In the genomic region with DNA sequence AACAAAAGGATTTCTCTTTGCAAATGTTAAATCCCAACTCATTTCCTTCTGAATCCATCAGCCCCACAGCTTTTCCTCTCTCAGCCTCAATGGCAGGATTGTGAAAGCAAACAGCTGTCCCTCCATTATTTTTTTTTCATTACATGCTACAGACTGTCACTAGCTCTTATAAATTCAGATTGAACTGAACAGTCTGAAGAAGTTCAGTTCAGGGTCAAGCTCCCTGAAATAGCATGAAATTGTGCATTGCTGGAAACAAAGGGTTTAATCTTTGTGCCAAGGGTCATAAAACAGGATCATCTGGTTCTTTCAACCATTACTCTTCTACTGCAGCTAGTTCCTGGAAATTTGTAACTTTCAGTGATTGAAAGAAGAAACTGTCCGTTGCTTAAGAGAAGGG, we compare ENCODE assay signal across 21 cellular contexts.
A peak's percentile ranks its signal among the peaks of the same experiment; 100 is the strongest.
DNase-seq lines count a peak whose midpoint lies in the region; FAIRE-seq and TF ChIP-seq lines count a peak whose summit lies in the region.
"Had no signal": no experiment of that assay in that cellular context is flagged by ENCODE, and none has a peak within 500 bp of the region (broad histone marks: within the 10 kb centered on the region; RNA-seq: fewer than 3 reads in every experiment).

No MANE protein-coding gene starts in this region.

- peak overlapping the region; percentile 66 for H3K4me3 Mint-ChIP-seq in nephron progenitor cell
- H3K4me3 Mint-ChIP-seq: activated CD8-positive, alpha-beta T cell treated with anti-CD3 and anti-CD28 coated beads, Interleukin-2, amount 10 ng/mL, durations not matched to agents 7 days and 5 days; activated T-helper 1 cell treated with anti-CD3 and anti-CD28 coated beads, Interleukin-12 subunit alpha, Interleukin-12 subunit beta, Interleukin-2, Interleukin-4 antibody, amounts not matched to agents 30 ng/mL and 10 ng/mL and 1 ng/mL, durations not matched to agents 14 hours and 24 hours and 36 hours; central memory CD8-positive, alpha-beta T cell; naive B cell; stimulated activated naive CD8-positive, alpha-beta T cell treated with anti-CD3 and anti-CD28 coated beads, Interleukin-15, Interleukin-2, amounts not matched to agents 100 ng/mL and 50 ng/mL, for 24 hours had no signal

- H3K27ac Mint-ChIP-seq in nephron progenitor cell = peak overlapping the region; percentile 96
- H3K27ac Mint-ChIP-seq: activated CD8-positive, alpha-beta T cell treated with anti-CD3 and anti-CD28 coated beads, Interleukin-2, amount 10 ng/mL, durations not matched to agents 7 days and 5 days; activated T-helper 1 cell treated with anti-CD3 and anti-CD28 coated beads, Interleukin-12 subunit alpha, Interleukin-12 subunit beta, Interleukin-2, Interleukin-4 antibody, amounts not matched to agents 30 ng/mL and 10 ng/mL and 1 ng/mL, durations not matched to agents 14 hours and 24 hours and 36 hours; naive B cell; stimulated activated naive CD8-positive, alpha-beta T cell treated with anti-CD3 and anti-CD28 coated beads, Interleukin-15, Interleukin-2, amounts not matched to agents 100 ng/mL and 50 ng/mL, for 24 hours had no signal

- H3K27me3 Mint-ChIP-seq in nephron progenitor cell (ENCODE audit: low read depth, poor library complexity) = peaks cover 4% of the 10 kb centered on the region
- H3K27me3 Mint-ChIP-seq: central memory CD8-positive, alpha-beta T cell; naive B cell; stimulated activated naive CD8-positive, alpha-beta T cell treated with anti-CD3 and anti-CD28 coated beads, Interleukin-15, Interleukin-2, amounts not matched to agents 100 ng/mL and 50 ng/mL, for 24 hours had no signal

- no peak overlapping the region for H3K27ac ChIP-seq in Peyer's patch
- no peak overlapping the region for H3K27ac ChIP-seq in mammary epithelial cell (ENCODE audit: insufficient read depth, low read depth, low read length)
- H3K27ac ChIP-seq: psoas muscle had no signal

- H3K9me3 ChIP-seq in Peyer's patch = no peaks in the 10 kb centered on the region
- H3K9me3 ChIP-seq in mammary epithelial cell (replicated peaks; ENCODE audit: insufficient read depth, low read length) = no peaks in the 10 kb centered on the region
- H3K9me3 ChIP-seq: psoas muscle had no signal

- FAIRE-seq in endometrium (lab: Jason Lieb, UNC) = peak; percentile 90
- FAIRE-seq: GM12892 had no signal

- BruUV-seq in mammary epithelial cell (replicated peaks; lab: Mats Ljungman, UMichigan) = no TSS peak

- no peak for TF ChIP-seq CTCF in nephron progenitor cell (IDR thresholded peaks at IDR 0.05)
- no peak for TF ChIP-seq CTCF in Peyer's patch (IDR thresholded peaks at IDR 0.05)
- no peak for TF ChIP-seq CTCF in mammary epithelial cell (conservative IDR thresholded peaks at IDR 0.05 in 1 of 2, IDR thresholded peaks at IDR 0.05 in 1 of 2; ENCODE audit: extremely low read depth in 1 of 2, insufficient read depth in 1 of 2, low read depth in 1 of 2, low read length in 2 of 2)

- H3K9me3 Mint-ChIP-seq in nephron progenitor cell = peaks cover 5% of the 10 kb centered on the region
- H3K9me3 Mint-ChIP-seq: stimulated activated naive CD8-positive, alpha-beta T cell treated with anti-CD3 and anti-CD28 coated beads, Interleukin-15, Interleukin-2, amounts not matched to agents 100 ng/mL and 50 ng/mL, for 24 hours had no signal

- peaks cover 55% of the 10 kb centered on the region for H3K4me1 Mint-ChIP-seq in nephron progenitor cell
- H3K4me1 Mint-ChIP-seq: central memory CD8-positive, alpha-beta T cell; naive B cell had no signal

- 19% methylated on average over 1 of the region's 1 CpG for WGBS in mammary epithelial cell (ENCODE audit: low coverage, missing lambda C conversion rate)

- H3K4me1 ChIP-seq in Peyer's patch (no peaks in the 10 kb centered on the region), mammary epithelial cell (ENCODE audit: insufficient read depth, low read length) (no peaks in the 10 kb centered on the region)
- H3K4me1 ChIP-seq: psoas muscle had no signal

- H4K20me1 ChIP-seq in mammary epithelial cell (ENCODE audit: insufficient read depth, low read length) = no peaks in the 10 kb centered on the region

- CTCF ChIA-PET in mammary epithelial cell (lab: Charles Lee; ENCODE audit: low non-redundant PET) = no interaction called here

- no peak for TF ChIP-seq POLR2A in Peyer's patch (IDR thresholded peaks at IDR 0.05)

- no peaks in the 10 kb centered on the region for H3K27me3 ChIP-seq in Peyer's patch
- H3K27me3 ChIP-seq in mammary epithelial cell (ENCODE audit: insufficient read depth, low read length) = no peaks in the 10 kb centered on the region

- in situ Hi-C loops in mammary epithelial cell (cut with MboI; ENCODE audit: low sequenced_read_pairs in 2 of 2) = no loop called here

- no peak overlapping the region for H2AFZ ChIP-seq in mammary epithelial cell (ENCODE audit: low read depth, low read length)

- H3K36me3 ChIP-seq in Peyer's patch = no peaks in the 10 kb centered on the region
- no peaks in the 10 kb centered on the region for H3K36me3 ChIP-seq in mammary epithelial cell (ENCODE audit: insufficient read depth, low read length)

- DNase-seq in DMS53 (lab: John Stamatoyannopoulos, UW) = peak; percentile 35
- peak; percentile 94 for DNase-seq in NCI-H1092 treated with DMSO at 0.1 percent for 48 hours (lab: John Stamatoyannopoulos, UW)
- DNase-seq in nephron progenitor cell = no peak
- no peak for DNase-seq in stimulated activated naive CD4-positive, alpha-beta T cell treated with Interleukin-2 at 50 U/mL for 16 hours (lab: John Stamatoyannopoulos, UW)
- no peak for DNase-seq in NCI-H2171 (lab: John Stamatoyannopoulos, UW)
- DNase-seq in Peyer's patch = no peak
- no peak for DNase-seq in mammary epithelial cell
- DNase-seq: activated CD8-positive, alpha-beta T cell treated with anti-CD3 and anti-CD28 coated beads, Interleukin-2, amount 10 ng/mL, durations not matched to agents 7 days and 5 days; COR-L47; effector memory CD4-positive, alpha-beta T cell; GF-D8; naive B cell; NCI-H146; NCI-H510A treated with DMSO at 0.1 percent for 48 hours; psoas muscle; stimulated activated CD4-positive, alpha-beta T cell treated with anti-CD3 and anti-CD28 coated beads, Interleukin-15, amount 100 ng/mL, for 24 hours had no signal

- H3K4me3 ChIP-seq in Peyer's patch (no peak overlapping the region), mammary epithelial cell (replicated peaks in 1 of 3; ENCODE audit: insufficient read depth in 1 of 3, low read depth in 2 of 3, low read length in 3 of 3) (no peak overlapping the region)
- H3K4me3 ChIP-seq: psoas muscle had no signal

- no peaks in the 10 kb centered on the region for H3K79me2 ChIP-seq in mammary epithelial cell (ENCODE audit: insufficient read depth, low read length)

- dilution Hi-C loops in mammary epithelial cell (cut with HindIII; ENCODE audit: low sequenced_read_pairs) = no loop called here

- peaks cover 4% of the 10 kb centered on the region for H3K36me3 Mint-ChIP-seq in nephron progenitor cell (ENCODE audit: low read depth)
- H3K36me3 Mint-ChIP-seq: naive B cell had no signal

- H3K4me2 ChIP-seq in mammary epithelial cell (ENCODE audit: insufficient read depth, low read depth, low read length) = no peak overlapping the region

- no peak overlapping the region for H3K9ac ChIP-seq in mammary epithelial cell (ENCODE audit: insufficient read depth, low read length)

- intact Hi-C loops in mammary epithelial cell (cut with micrococcal nuclease) = no loop called here

Comparison
In these comparisons a context has a peak if more than half of its experiments do, and no peak if none do; other contexts are left out.
1. DNase-seq: peak in DMS53 (single experiment) and NCI-H1092 treated with DMSO at 0.1 percent for 48 hours (single experiment); none in nephron progenitor cell (single experiment), stimulated activated naive CD4-positive, alpha-beta T cell treated with Interleukin-2 at 50 U/mL for 16 hours (single experiment), NCI-H2171 (single experiment), Peyer's patch (0 of 3) and mammary epithelial cell (single experiment).